Comparison of ENCODE assay signal across 10 cellular contexts in genomic region chr12:24499151-24500146, GRCh38.
DNase-seq lines count a peak whose midpoint lies in the region; ATAC-seq and TF ChIP-seq lines count a peak whose summit lies in the region.
"Had no signal": no experiment of that assay in that cellular context is flagged by ENCODE, and none has a peak within 500 bp of the region (broad histone marks: within the 10 kb centered on the region; RNA-seq: fewer than 3 reads in every experiment).

No MANE protein-coding gene starts in this region.

- no peak for TF ChIP-seq CTCF in left lung (IDR thresholded peaks at IDR 0.05)
- TF ChIP-seq CTCF in upper lobe of right lung (IDR thresholded peaks at IDR 0.05), result no peak

- H3K9me3 ChIP-seq in left lung, result no peaks in the 10 kb centered on the region
- no peaks in the 10 kb centered on the region for H3K9me3 ChIP-seq in upper lobe of right lung
- H3K9me3 ChIP-seq: HAP-1 had no signal

- no peaks in the 10 kb centered on the region for H3K4me1 ChIP-seq in left lung
- peaks cover 12% of the 10 kb centered on the region for H3K4me1 ChIP-seq in upper lobe of right lung

- DNase-seq in NCI-H460 (ENCODE audit: extremely low read depth, low read depth) (peak; percentile 5), dedifferentiated amniotic fluid mesenchymal stem cell (ENCODE audit: extremely low spot score) (peak; percentile 46), left lung (no peak), upper lobe of right lung (no peak)
- DNase-seq in activated CD8-positive, alpha-beta memory T cell treated with anti-CD3 and anti-CD28 coated beads, Interleukin-2, amount 50 U/mL, for 48 hours, result no peak
- DNase-seq: NCI-H1092 treated with DMSO at 0.1 percent for 48 hours, occipital lobe had no signal

- ATAC-seq in left lung (peak; percentile 48), upper lobe of right lung (no peak), GM19452 (IDR thresholded peaks at IDR 0.05; ENCODE audit: unreplicated experiment) (no peak), GM18861 (IDR thresholded peaks at IDR 0.05; ENCODE audit: unreplicated experiment) (no peak)

- no peak overlapping the region for H3K4me3 ChIP-seq in left lung
- no peak overlapping the region for H3K4me3 ChIP-seq in upper lobe of right lung
- H3K4me3 ChIP-seq: HAP-1 had no signal

- intact Hi-C loops in left lung (cut with DNase I) (no loop called here), upper lobe of right lung (cut with DNase I) (no loop called here)

- no peaks in the 10 kb centered on the region for H3K27me3 ChIP-seq in left lung
- no peaks in the 10 kb centered on the region for H3K27me3 ChIP-seq in upper lobe of right lung

- H3K36me3 ChIP-seq in left lung (no peaks in the 10 kb centered on the region), upper lobe of right lung (no peaks in the 10 kb centered on the region)
- H3K36me3 ChIP-seq: HAP-1 had no signal

- H3K27ac ChIP-seq in left lung (peak overlapping the region in 1 of 2 donors; percentile 71), upper lobe of right lung (peak overlapping the region; percentile 34)

Comparison
In these comparisons a context has a peak if more than half of its experiments do, and no peak if none do; other contexts are left out.
1. DNase-seq: peak in NCI-H460 (single experiment) and dedifferentiated amniotic fluid mesenchymal stem cell (single experiment); none in left lung (0 of 2), upper lobe of right lung (single experiment) and activated CD8-positive, alpha-beta memory T cell treated with anti-CD3 and anti-CD28 coated beads, Interleukin-2, amount 50 U/mL, for 48 hours (single experiment).